ENCODE assay signal across 7 cellular contexts in the genomic region with DNA sequence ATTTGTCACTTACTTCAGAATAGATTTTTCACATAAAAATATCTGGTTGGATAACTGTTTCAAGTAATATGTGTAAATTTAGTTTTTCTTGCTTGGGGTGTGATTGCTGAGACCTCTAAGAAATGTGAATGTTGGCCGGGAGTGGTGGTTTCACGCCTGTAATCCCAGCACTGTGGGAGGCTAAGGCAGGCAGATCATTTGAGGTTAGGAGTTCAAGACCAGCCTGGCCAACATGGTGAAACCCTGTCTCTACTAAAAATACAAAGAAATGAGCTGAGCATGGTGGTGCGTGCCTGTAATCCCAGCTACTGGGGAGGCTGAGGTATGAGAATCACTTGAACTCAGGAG.
DNase-seq lines count a peak whose midpoint lies in the region; ATAC-seq and TF ChIP-seq lines count a peak whose summit lies in the region.
"Not testable (repeated sequence)": the region's sequence is repeated elsewhere in the genome, so short reads cannot be mapped to it uniquely, and the experiment has no call there.

No MANE protein-coding gene starts in this region.

- not testable (repeated sequence) for H3K27me3 ChIP-seq in heart left ventricle, hepatocyte, tibial artery

- H3K27ac ChIP-seq in HEK293 (ENCODE audit: extremely low read depth, low read depth, low read length) = not testable (repeated sequence)
- peak overlapping the region in 11 of 12 donors; percentile 27 to 65 (median 53) for H3K27ac ChIP-seq in heart left ventricle
- peak overlapping the region; percentile 28 for H3K27ac ChIP-seq in hepatocyte
- peak overlapping the region; percentile 59 to 66 for H3K27ac ChIP-seq in tibial artery

- H3K4me3 ChIP-seq in HEK293 (ENCODE audit: low read depth, low read length); heart left ventricle; hepatocyte; tibial artery: not testable (repeated sequence)

- H3K4me1 ChIP-seq in HEK293 (ENCODE audit: control insufficient read depth, insufficient read depth, low read length); heart left ventricle; hepatocyte (ENCODE audit: insufficient read depth): not testable (repeated sequence)
- peaks cover 0 to 16% (median 0%) of the 10 kb centered on the region in 4 donors for H3K4me1 ChIP-seq in tibial artery

- H3K9me3 ChIP-seq in HEK293 (ENCODE audit: control insufficient read depth, insufficient read depth, low read depth, low read length); heart left ventricle; hepatocyte (ENCODE audit: low read depth); tibial artery: not testable (repeated sequence)

- CTCF ChIA-PET in HEK293 (lab: Yijun Ruan, JAX) = interaction anchor here (1.0 to 1.4 kb wide), 2 partner anchors 15 to 37 kb away, joined by 3 to 4 read pairs; no protein-coding TSS in a partner anchor

- POLR2A ChIA-PET in HEK293 (lab: Yijun Ruan, JAX) = interaction anchor here (0.7 kb wide), 1 partner anchor 454 kb away, joined by 5 read pairs; no protein-coding TSS in a partner anchor

- intact Hi-C loops in heart left ventricle (cut with DNase I); sciatic nerve (cut with DNase I); tibial artery (cut with DNase I; ENCODE audit: low total_unique reads): not testable (repeated sequence)

- not testable (repeated sequence) for H3K27me3 Mint-ChIP-seq in activated T-helper 17 cell treated with anti-CD3 and anti-CD28 coated beads, Interleukin-2, amount 50 U/mL, for 72 hours; chondrocyte (ENCODE audit: low read depth)

- H3K4me3 Mint-ChIP-seq in activated T-helper 17 cell treated with anti-CD3 and anti-CD28 coated beads, Interleukin-2, amount 50 U/mL, for 72 hours = not testable (repeated sequence)
- H3K4me3 Mint-ChIP-seq in chondrocyte (ENCODE audit: unreplicated experiment) = peak overlapping the region; percentile 13

- not testable (repeated sequence) for H3K9me3 Mint-ChIP-seq in activated T-helper 17 cell treated with anti-CD3 and anti-CD28 coated beads, Interleukin-2, amount 50 U/mL, for 72 hours; chondrocyte (ENCODE audit: low read depth)

- H2AFZ ChIP-seq in hepatocyte = not testable (repeated sequence)

- H3K36me3 Mint-ChIP-seq in activated T-helper 17 cell treated with anti-CD3 and anti-CD28 coated beads, Interleukin-2, amount 50 U/mL, for 72 hours (ENCODE audit: low read depth); chondrocyte (ENCODE audit: low read depth): not testable (repeated sequence)

- not testable (repeated sequence) for ATAC-seq in activated T-helper 17 cell treated with anti-CD3 and anti-CD28 coated beads, Interleukin-2, amount 50 U/mL, for 72 hours (replicated peaks)
- ATAC-seq in heart left ventricle (peak in 2 of 4 donors; percentile 9 to 30), sciatic nerve (peak; percentile 9)

- not testable (repeated sequence) for DNase-seq in chondrocyte (ENCODE audit: low spot score); heart left ventricle; hepatocyte (ENCODE audit: low spot score); sciatic nerve (ENCODE audit: low spot score); tibial artery

- not testable (repeated sequence) for TF ChIP-seq POLR2A in heart left ventricle (IDR thresholded peaks at IDR 0.05)

- H3K4me2 ChIP-seq in hepatocyte = not testable (repeated sequence)

- WGBS in heart left ventricle, 4 donors = 72 to 85% (median 80%) methylated on average over 3 of the region's 3 CpGs
- 97% methylated on average over 3 of the region's 3 CpGs for WGBS in hepatocyte (ENCODE audit: low lambda C conversion rate, missing lambda C conversion rate)

- not testable (repeated sequence) for TF ChIP-seq CTCF in HEK293 (tag by site-specific recombination; IDR thresholded peaks at IDR 0.05); chondrocyte (IDR thresholded peaks at IDR 0.05); heart left ventricle (IDR thresholded peaks at IDR 0.05); hepatocyte (IDR thresholded peaks at IDR 0.05; ENCODE audit: poor library complexity); tibial artery (IDR thresholded peaks at IDR 0.05)

- not testable (repeated sequence) for H3K9me2 ChIP-seq in hepatocyte (replicated peaks; ENCODE audit: insufficient read depth)

- not testable (repeated sequence) for H3K4me1 Mint-ChIP-seq in activated T-helper 17 cell treated with anti-CD3 and anti-CD28 coated beads, Interleukin-2, amount 50 U/mL, for 72 hours
- peaks cover 21% of the 10 kb centered on the region for H3K4me1 Mint-ChIP-seq in chondrocyte (ENCODE audit: low read depth)

- H4K20me1 ChIP-seq in hepatocyte (ENCODE audit: insufficient read depth, poor library complexity, severe bottlenecking) = not testable (repeated sequence)

- H3K79me2 ChIP-seq in hepatocyte = not testable (repeated sequence)

- H3K36me3 ChIP-seq in HEK293 (ENCODE audit: control insufficient read depth in 2 of 2, insufficient read depth in 1 of 2, low read length in 2 of 2); heart left ventricle; hepatocyte (replicated peaks; ENCODE audit: insufficient read depth, low read depth); tibial artery: not testable (repeated sequence)

- H3K27ac Mint-ChIP-seq in activated T-helper 17 cell treated with anti-CD3 and anti-CD28 coated beads, Interleukin-2, amount 50 U/mL, for 72 hours = peak overlapping the region; percentile 66
- H3K27ac Mint-ChIP-seq in chondrocyte (ENCODE audit: unreplicated experiment) = peak overlapping the region; percentile 94

TF ChIP-seq in HEK293, 187 proteins besides CTCF, POLR2A, EP300 and RAD21:
- TF ChIP-seq ZBTB17 (tag by site-specific recombination; IDR thresholded peaks at IDR 0.05) = peak; percentile 10; the same call in 1 of the 2 replicates
